In genomic region chr11:208177-208916, GRCh38 we compare ENCODE assay signal across 8 cellular contexts.
DNase-seq lines count a peak whose midpoint lies in the region; ATAC-seq lines count a peak whose summit lies in the region.

No MANE protein-coding gene starts in this region.

- H3K36me3 ChIP-seq in NT2/D1 (ENCODE audit: insufficient read depth, insufficient read length, low read length), result peaks cover 72% of the 10 kb centered on the region

- peaks cover 30% of the 10 kb centered on the region for H3K4me1 ChIP-seq in NT2/D1 (ENCODE audit: insufficient read depth, insufficient read length)

- ATAC-seq in HG03442 (IDR thresholded peaks at IDR 0.05; ENCODE audit: unreplicated experiment), result peak; percentile 35

- H3K4me3 ChIP-seq in NT2/D1 (ENCODE audit: insufficient read length, low read depth), result peak overlapping the region; percentile 85

- no peaks in the 10 kb centered on the region for H3K9me3 ChIP-seq in NT2/D1 (ENCODE audit: insufficient read depth, low read length)

- peak overlapping the region; percentile 93 for H3K9ac ChIP-seq in NT2/D1 (ENCODE audit: insufficient read length, low read depth)

- DNase-seq in NCI-H510A treated with DMSO at 0.1 percent for 48 hours (lab: John Stamatoyannopoulos, UW), result peak; percentile 1
- no peak for DNase-seq in NCI-H510A (lab: John Stamatoyannopoulos, UW)
- DNase-seq in NT2/D1 (ENCODE audit: low read depth, low spot score), result peak; percentile 50
- DNase-seq in activated T-cell treated with anti-CD3 and anti-CD28 coated beads for 1 hour (ENCODE audit: low read depth), result peak; percentile 75
- peak; percentile 83 for DNase-seq in epidermal melanocyte (ENCODE audit: insufficient read length, low spot score)
- DNase-seq in midbrain (lab: John Stamatoyannopoulos, UW), result peak; percentile 76
- DNase-seq in stimulated activated CD8-positive, alpha-beta memory T cell treated with anti-CD3 and anti-CD28 coated beads, Interleukin-15, amount 100 ng/mL, for 48 hours (ENCODE audit: low read depth in 2 of 2), result peak; percentile 76 to 78

- no peaks in the 10 kb centered on the region for H3K27me3 ChIP-seq in NT2/D1 (ENCODE audit: insufficient read depth, insufficient read length)
